Comparison of ENCODE assay signal across 1 cellular context in the genomic region with DNA sequence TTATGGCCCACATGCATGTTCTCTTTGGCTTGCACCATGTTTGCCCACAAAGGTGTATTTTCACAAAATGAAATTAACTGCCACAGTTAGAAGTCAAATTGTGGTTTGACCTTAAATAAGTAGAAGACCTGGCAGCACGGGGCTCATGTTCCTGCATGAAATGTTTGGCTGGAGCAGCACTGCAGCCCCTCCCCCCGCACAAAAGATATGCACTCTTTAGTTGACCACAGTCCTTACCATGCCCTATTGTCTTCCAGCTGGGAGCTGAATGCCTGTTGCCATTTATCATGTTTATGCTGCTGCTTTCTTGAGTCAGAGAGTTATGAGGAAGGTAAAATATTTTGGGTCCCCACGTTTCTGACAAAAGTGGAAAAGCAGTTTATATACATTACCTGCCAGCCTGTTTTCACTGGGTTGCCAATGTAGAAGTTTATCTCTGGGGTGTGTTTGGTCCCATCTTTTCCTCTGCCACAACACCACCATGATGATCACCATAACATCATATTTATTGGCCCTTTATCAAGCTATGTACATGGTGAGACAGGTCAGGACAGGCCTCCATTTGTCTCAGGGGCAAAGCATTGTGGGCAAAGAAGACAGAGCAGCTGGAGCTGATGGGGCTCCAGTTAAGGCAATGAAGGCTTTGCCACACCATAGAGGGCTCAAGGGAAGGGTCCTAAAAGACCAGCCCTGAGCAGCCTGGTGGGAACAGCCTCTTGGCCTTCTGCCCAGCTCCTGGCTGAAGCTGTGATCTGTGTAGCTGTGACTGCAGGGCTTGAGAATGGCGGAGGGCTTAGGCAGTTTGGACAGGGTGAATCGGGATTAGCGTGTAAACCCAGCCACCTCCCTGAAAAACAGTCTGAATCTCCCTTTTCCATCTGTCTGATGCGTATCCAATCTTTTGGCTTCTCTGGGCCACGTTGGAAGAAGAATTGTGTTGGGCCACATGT.
TF ChIP-seq lines count a peak whose summit lies in the region.

No MANE protein-coding gene starts in this region.

TF ChIP-seq in HepG2, 621 proteins besides CTCF, POLR2A, EP300 and RAD21:
- TF ChIP-seq MXI1 (IDR thresholded peaks at IDR 0.05; ENCODE audit: borderline replicate concordance, low read depth, low read length) (no peak), ZNF34 (CRISPR knock-in tag; IDR thresholded peaks at IDR 0.05; ENCODE audit: borderline replicate concordance) (no peak), ZMYM2 (CRISPR knock-in tag; IDR thresholded peaks at IDR 0.05) (0 out of 2 replicates have a peak, but pooled peaks have one; percentile 38), ZNF180 (CRISPR knock-in tag; IDR thresholded peaks at IDR 0.05; ENCODE audit: borderline replicate concordance, low read depth) (peak; percentile 98; the same call in 1 of the 2 replicates), TOPORS (CRISPR knock-in tag; IDR thresholded peaks at IDR 0.05) (0 out of 2 replicates have a peak, but pooled peaks have one; percentile 13), ZNF207 (IDR thresholded peaks at IDR 0.05; ENCODE audit: borderline replicate concordance) (no peak), ZNF547 (CRISPR knock-in tag; IDR thresholded peaks at IDR 0.05) (no peak)
- TF ChIP-seq, protein P1, sequence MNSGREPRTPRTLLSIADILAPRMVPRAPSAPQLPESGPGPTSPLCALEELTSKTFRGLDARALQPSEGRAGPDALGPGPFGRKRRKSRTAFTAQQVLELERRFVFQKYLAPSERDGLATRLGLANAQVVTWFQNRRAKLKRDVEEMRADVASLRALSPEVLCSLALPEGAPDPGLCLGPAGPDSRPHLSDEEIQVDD (CRISPR knock-in tag; IDR thresholded peaks at IDR 0.05; ENCODE audit: borderline replicate concordance): no peak
- TF ChIP-seq, protein P2, sequence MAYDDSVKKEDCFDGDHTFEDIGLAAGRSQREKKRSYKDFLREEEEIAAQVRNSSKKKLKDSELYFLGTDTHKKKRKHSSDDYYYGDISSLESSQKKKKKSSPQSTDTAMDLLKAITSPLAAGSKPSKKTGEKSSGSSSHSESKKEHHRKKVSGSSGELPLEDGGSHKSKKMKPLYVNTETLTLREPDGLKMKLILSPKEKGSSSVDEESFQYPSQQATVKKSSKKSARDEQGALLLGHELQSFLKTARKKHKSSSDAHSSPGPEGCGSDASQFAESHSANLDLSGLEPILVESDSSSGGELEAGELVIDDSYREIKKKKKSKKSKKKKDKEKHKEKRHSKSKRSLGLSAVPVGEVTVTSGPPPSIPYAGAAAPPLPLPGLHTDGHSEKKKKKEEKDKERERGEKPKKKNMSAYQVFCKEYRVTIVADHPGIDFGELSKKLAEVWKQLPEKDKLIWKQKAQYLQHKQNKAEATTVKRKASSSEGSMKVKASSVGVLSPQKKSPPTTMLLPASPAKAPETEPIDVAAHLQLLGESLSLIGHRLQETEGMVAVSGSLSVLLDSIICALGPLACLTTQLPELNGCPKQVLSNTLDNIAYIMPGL (CRISPR knock-in tag; IDR thresholded peaks at IDR 0.05; ENCODE audit: borderline replicate concordance in 1 of 2, low read depth in 1 of 2): no peak
- TF ChIP-seq, protein P3, sequence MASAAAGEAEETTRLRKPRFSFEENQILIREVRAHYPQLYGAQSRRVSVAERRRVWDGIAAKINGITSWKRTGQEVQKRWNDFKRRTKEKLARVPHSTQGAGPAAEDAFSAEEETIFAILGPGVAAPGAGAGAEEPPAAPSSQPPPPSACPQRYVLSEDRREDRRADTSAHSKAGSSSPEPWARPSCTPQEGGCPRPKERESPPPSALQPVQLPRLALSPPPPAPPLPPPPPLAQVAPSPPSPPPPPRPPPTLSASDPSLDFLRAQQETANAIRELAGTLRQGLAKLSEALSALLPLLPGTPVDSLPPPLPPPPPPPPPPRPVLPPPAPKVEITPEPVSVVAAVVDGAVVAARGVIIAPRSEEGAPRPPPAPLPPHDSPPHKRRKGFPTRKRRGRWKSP (CRISPR knock-in tag; IDR thresholded peaks at IDR 0.05): no peak
- TF ChIP-seq, protein P4, sequence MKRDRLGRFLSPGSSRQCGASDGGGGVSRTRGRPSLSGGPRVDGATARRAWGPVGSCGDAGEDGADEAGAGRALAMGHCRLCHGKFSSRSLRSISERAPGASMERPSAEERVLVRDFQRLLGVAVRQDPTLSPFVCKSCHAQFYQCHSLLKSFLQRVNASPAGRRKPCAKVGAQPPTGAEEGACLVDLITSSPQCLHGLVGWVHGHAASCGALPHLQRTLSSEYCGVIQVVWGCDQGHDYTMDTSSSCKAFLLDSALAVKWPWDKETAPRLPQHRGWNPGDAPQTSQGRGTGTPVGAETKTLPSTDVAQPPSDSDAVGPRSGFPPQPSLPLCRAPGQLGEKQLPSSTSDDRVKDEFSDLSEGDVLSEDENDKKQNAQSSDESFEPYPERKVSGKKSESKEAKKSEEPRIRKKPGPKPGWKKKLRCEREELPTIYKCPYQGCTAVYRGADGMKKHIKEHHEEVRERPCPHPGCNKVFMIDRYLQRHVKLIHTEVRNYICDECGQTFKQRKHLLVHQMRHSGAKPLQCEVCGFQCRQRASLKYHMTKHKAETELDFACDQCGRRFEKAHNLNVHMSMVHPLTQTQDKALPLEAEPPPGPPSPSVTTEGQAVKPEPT (CRISPR knock-in tag; IDR thresholded peaks at IDR 0.05; ENCODE audit: low read depth): no peak
- TF ChIP-seq, protein P5, sequence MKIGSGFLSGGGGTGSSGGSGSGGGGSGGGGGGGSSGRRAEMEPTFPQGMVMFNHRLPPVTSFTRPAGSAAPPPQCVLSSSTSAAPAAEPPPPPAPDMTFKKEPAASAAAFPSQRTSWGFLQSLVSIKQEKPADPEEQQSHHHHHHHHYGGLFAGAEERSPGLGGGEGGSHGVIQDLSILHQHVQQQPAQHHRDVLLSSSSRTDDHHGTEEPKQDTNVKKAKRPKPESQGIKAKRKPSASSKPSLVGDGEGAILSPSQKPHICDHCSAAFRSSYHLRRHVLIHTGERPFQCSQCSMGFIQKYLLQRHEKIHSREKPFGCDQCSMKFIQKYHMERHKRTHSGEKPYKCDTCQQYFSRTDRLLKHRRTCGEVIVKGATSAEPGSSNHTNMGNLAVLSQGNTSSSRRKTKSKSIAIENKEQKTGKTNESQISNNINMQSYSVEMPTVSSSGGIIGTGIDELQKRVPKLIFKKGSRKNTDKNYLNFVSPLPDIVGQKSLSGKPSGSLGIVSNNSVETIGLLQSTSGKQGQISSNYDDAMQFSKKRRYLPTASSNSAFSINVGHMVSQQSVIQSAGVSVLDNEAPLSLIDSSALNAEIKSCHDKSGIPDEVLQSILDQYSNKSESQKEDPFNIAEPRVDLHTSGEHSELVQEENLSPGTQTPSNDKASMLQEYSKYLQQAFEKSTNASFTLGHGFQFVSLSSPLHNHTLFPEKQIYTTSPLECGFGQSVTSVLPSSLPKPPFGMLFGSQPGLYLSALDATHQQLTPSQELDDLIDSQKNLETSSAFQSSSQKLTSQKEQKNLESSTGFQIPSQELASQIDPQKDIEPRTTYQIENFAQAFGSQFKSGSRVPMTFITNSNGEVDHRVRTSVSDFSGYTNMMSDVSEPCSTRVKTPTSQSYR (CRISPR knock-in tag; IDR thresholded peaks at IDR 0.05; ENCODE audit: borderline replicate concordance): peak; percentile 57; the same call in 1 of the 2 replicates
TF ChIP-seq in HepG2: peak in this region for 4.
